In genomic region chr10:77872151-77872946, GRCh38 we compare ENCODE assay signal across 1 cellular context.
A peak's percentile ranks its signal among the peaks of the same experiment; 100 is the strongest.
TF ChIP-seq lines count a peak whose summit lies in the region.

No MANE protein-coding gene starts in this region.

TF ChIP-seq in SK-N-SH treated with all-trans-retinoic acid at 6 μM for 48 hours, 23 proteins besides CTCF, POLR2A, EP300 and RAD21 (continued from another document):
- TF ChIP-seq PATZ1 (CRISPR knock-in tag; IDR thresholded peaks at IDR 0.05; ENCODE audit: borderline replicate concordance) = peak; percentile 59; the same call in 1 of the 2 replicates
- TF ChIP-seq BACH2 (CRISPR knock-in tag; IDR thresholded peaks at IDR 0.05; ENCODE audit: borderline replicate concordance) = no peak
- TF ChIP-seq RARB (CRISPR knock-in tag; IDR thresholded peaks at IDR 0.05) = no peak
- TF ChIP-seq ZNF70 (CRISPR knock-in tag; IDR thresholded peaks at IDR 0.05) = no peak
- TF ChIP-seq SNAI2 (CRISPR knock-in tag; IDR thresholded peaks at IDR 0.05) = peak; percentile 28; the same call in 1 of the 2 replicates
- TF ChIP-seq PPARA (CRISPR knock-in tag; IDR thresholded peaks at IDR 0.05; ENCODE audit: borderline replicate concordance) = no peak
- TF ChIP-seq OSR1 (CRISPR knock-in tag; IDR thresholded peaks at IDR 0.05) = no peak
- TF ChIP-seq ZFP3 (CRISPR knock-in tag; IDR thresholded peaks at IDR 0.05) = 0 out of 2 replicates have a peak, but pooled peaks have one; percentile 72
